Comparison of ENCODE assay signal across 20 cellular contexts in the genomic region with DNA sequence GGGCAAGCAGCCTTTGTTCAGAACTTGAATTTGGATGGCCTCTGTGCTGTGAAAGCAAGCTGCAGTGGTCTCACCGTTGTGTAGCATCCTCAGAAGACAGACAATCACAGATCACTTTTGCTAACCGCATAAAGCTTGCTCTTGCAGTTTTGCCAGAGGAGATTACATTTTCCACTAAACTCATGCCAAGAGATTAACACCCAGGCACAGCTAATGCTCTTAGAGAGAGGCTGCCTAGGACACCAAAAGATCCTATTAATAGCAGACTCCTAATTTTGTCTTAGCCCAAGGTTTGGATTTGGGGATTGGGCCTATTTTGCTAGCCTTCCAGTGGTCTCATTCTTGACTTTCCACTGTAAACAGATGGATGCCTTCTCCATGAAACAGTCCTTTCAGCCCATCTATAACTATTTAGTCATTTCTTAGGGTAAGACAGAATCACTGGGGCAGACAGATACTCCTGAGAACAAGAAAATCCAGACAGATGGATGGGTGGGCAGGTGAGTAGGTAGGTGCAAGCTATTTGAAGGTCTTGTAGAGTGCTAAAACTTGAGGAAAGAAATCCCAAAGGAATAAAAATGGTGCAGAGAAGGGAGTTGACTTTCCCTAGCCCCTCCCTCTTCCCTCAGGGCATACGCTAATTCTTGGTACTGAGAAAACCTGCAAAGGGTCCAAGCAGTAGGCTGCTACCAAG.
DNase-seq lines count a peak whose midpoint lies in the region; ATAC-seq and TF ChIP-seq lines count a peak whose summit lies in the region.
"Had no signal": no experiment of that assay in that cellular context is flagged by ENCODE, and none has a peak within 500 bp of the region (broad histone marks: within the 10 kb centered on the region; RNA-seq: fewer than 3 reads in every experiment).

No MANE protein-coding gene starts in this region.

- TF ChIP-seq EP300 in gastroesophageal sphincter (IDR thresholded peaks at IDR 0.05) = no peak

- no peak overlapping the region for H3K4me3 ChIP-seq in gastroesophageal sphincter
- H3K4me3 ChIP-seq: BLaER1 treated with 17β-estradiol and CSF1 and Interleukin-3, amounts not matched to agents 10 nM and 100 nM had no signal

- H3K27me3 ChIP-seq in gastroesophageal sphincter = no peaks in the 10 kb centered on the region
- H3K27me3 ChIP-seq: BLaER1 treated with 17β-estradiol and CSF1 and Interleukin-3, amounts not matched to agents 10 nM and 100 nM had no signal

- H3K9me3 ChIP-seq in gastroesophageal sphincter = no peaks in the 10 kb centered on the region

- H3K36me3 ChIP-seq in gastroesophageal sphincter = no peaks in the 10 kb centered on the region
- H3K36me3 ChIP-seq: BLaER1 treated with 17β-estradiol and CSF1 and Interleukin-3, amounts not matched to agents 10 nM and 100 nM had no signal

- intact Hi-C loops in left ventricle myocardium superior (cut with micrococcal nuclease) = no loop called here
- intact Hi-C loops in sciatic nerve (cut with DNase I) = no loop called here

- DNase-seq in NCI-H82 (lab: John Stamatoyannopoulos, UW) = peak; percentile 93
- peak; percentile 71 for DNase-seq in cerebellar cortex (ENCODE audit: low spot score)
- no peak for DNase-seq in left ventricle myocardium superior
- DNase-seq in sciatic nerve (ENCODE audit: low spot score) = no peak
- no peak for DNase-seq in LoVo (ENCODE audit: low spot score)
- no peak for DNase-seq in NCI-H774 (lab: John Stamatoyannopoulos, UW)
- DNase-seq: Calu3; CD8-positive, alpha-beta T cell; DMS79; H9; NCI-H1436; NCI-H1930; NCI-H226; NCI-H69; OCI-M1; SIG-M5 had no signal

- no peak for TF ChIP-seq POLR2A in gastroesophageal sphincter (IDR thresholded peaks at IDR 0.05)

- TF ChIP-seq CTCF in gastroesophageal sphincter (IDR thresholded peaks at IDR 0.05) = no peak

- peak; percentile 94 for ATAC-seq in left ventricle myocardium superior
- ATAC-seq in sciatic nerve = peak; percentile 20
- ATAC-seq in gastroesophageal sphincter = no peak
- ATAC-seq: CD8-positive, alpha-beta T cell; SK-N-SH treated with all-trans-retinoic acid at 6 μM for 48 hours had no signal

- no peak overlapping the region for H3K27ac ChIP-seq in gastroesophageal sphincter
- H3K27ac ChIP-seq: BLaER1 treated with 17β-estradiol and CSF1 and Interleukin-3, amounts not matched to agents 10 nM and 100 nM; KMS-11 had no signal

- 38 to 48% methylated on average over 2 to 3 of the region's 3 CpGs for WGBS in gastroesophageal sphincter (ENCODE audit: low coverage in 1 of 2), 2 donors

- H3K4me1 ChIP-seq in gastroesophageal sphincter = no peaks in the 10 kb centered on the region
- H3K4me1 ChIP-seq: BLaER1 treated with 17β-estradiol and CSF1 and Interleukin-3, amounts not matched to agents 10 nM and 100 nM had no signal

Comparison
In these comparisons a context has a peak if more than half of its experiments do, and no peak if none do; other contexts are left out.
1. DNase-seq: peak in NCI-H82 (single experiment) and cerebellar cortex (single experiment); none in left ventricle myocardium superior (single experiment), sciatic nerve (single experiment), LoVo (single experiment) and NCI-H774 (single experiment).